7 cellular contexts compared by ENCODE assay signal in the genomic region with DNA sequence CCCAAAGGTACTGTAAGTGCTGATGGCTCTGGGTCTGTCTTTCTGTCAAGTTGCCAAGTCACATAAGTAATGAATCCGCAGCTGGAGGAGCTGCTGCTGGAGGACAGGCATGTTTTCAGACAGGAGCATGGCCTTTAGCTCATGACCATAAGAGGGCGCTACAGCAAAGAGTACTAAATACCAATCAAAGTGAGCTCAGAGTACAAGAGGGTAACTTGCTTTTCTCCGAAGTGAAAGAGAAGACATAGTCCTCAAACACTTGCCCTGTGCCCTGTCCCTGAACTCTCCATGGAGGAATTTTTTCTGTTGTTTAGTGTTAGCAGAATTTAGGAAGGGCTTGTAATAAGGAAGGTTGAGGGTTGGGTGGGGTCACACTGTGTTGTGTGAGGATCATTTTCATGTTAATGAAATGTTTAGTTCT. TPM values are rescaled to one million over a fixed set of nuclear protein-coding genes. Genes with fewer than 3 reads are reported as not detected.
DNase-seq lines count a peak whose midpoint lies in the region; ATAC-seq and TF ChIP-seq lines count a peak whose summit lies in the region.

No MANE protein-coding gene starts in this region.

- H2AFZ ChIP-seq in SU-DHL-6 (ENCODE audit: low read depth, low read length, severe bottlenecking) = no peak overlapping the region

- DNase-seq in GM06990 (ENCODE audit: extremely low read depth, insufficient read length) (no peak), dorsolateral prefrontal cortex (no peak), mesothelial cell of epicardium (ENCODE audit: low spot score in 2 of 2, unreplicated experiment in 2 of 2) (no peak), testis (peak; percentile 60)
- peak; percentile 58 for DNase-seq in Jurkat, Clone E6-1 (ENCODE audit: low read depth, low spot score)

- H3K79me2 ChIP-seq in SU-DHL-6 (ENCODE audit: insufficient read depth, low read length) = no peaks in the 10 kb centered on the region

- H3K36me3 ChIP-seq in GM06990 (ENCODE audit: control insufficient read depth, insufficient read depth, low read length) (peaks cover 45% of the 10 kb centered on the region), SU-DHL-6 (ENCODE audit: low read length) (no peaks in the 10 kb centered on the region), testis (ENCODE audit: low read depth, missing control alignments) (no peaks in the 10 kb centered on the region)

- no peaks in the 10 kb centered on the region for H3K27me3 ChIP-seq in GM06990 (replicated peaks; ENCODE audit: control insufficient read depth, insufficient read depth, low read length)
- H3K27me3 ChIP-seq in SU-DHL-6 (ENCODE audit: low read length) = no peaks in the 10 kb centered on the region
- no peaks in the 10 kb centered on the region for H3K27me3 ChIP-seq in dorsolateral prefrontal cortex
- no peaks in the 10 kb centered on the region for H3K27me3 ChIP-seq in testis

- no peak overlapping the region for H3K9ac ChIP-seq in SU-DHL-6 (ENCODE audit: low read length)

- no peaks in the 10 kb centered on the region for H3K27me3 Mint-ChIP-seq in mesothelial cell of epicardium (ENCODE audit: low read depth)

- TF ChIP-seq CTCF in GM06990 (IDR thresholded peaks at IDR 0.05; ENCODE audit: insufficient read depth, low read length, poor library complexity, severe bottlenecking) = peak; percentile 62
- peak; percentile 68 for TF ChIP-seq CTCF in SU-DHL-6 (IDR thresholded peaks at IDR 0.05; ENCODE audit: insufficient read depth, low read length, poor library complexity, severe bottlenecking)
- TF ChIP-seq CTCF in dorsolateral prefrontal cortex (IDR thresholded peaks at IDR 0.05 in 54 of 56, conservative IDR thresholded peaks at IDR 0.05 in 2 of 56; ENCODE audit: low read depth in 1 of 56, partially characterized antibody in 56 of 56) = peak in 51 of 56 donors; percentile 23 to 65 (median 46)
- TF ChIP-seq CTCF in mesothelial cell of epicardium (IDR thresholded peaks at IDR 0.05; ENCODE audit: unreplicated experiment) = peak; percentile 55
- peak in 2 of 3 experiments; percentile 44 to 50 for TF ChIP-seq CTCF in testis (IDR thresholded peaks at IDR 0.05)

- peak overlapping the region; percentile 84 for H3K27ac Mint-ChIP-seq in mesothelial cell of epicardium

- H3K9me2 ChIP-seq in SU-DHL-6 (replicated peaks; ENCODE audit: insufficient read depth, low read length) = no peaks in the 10 kb centered on the region

- WGBS in testis, 2 donors = 27 to 33% methylated on average over 3 of the region's 3 CpGs

- H3K9me3 Mint-ChIP-seq in mesothelial cell of epicardium = no peaks in the 10 kb centered on the region

- H3K4me2 ChIP-seq in SU-DHL-6 (ENCODE audit: low read depth, low read length, poor library complexity, severe bottlenecking) = no peak overlapping the region

- no peak overlapping the region for H3K4me3 Mint-ChIP-seq in mesothelial cell of epicardium

- intact Hi-C loops in dorsolateral prefrontal cortex (cut with DNase I) = loop anchor here in 1 of 2 donors (5.0 to 10.0 kb wide), 2 partner anchors 57 to 331 kb away; a partner anchor contains a TSS
- intact Hi-C loops in testis (cut with DNase I; ENCODE audit: low total_unique reads) = no loop called here

- peaks cover 42% of the 10 kb centered on the region for H3K4me1 Mint-ChIP-seq in mesothelial cell of epicardium

- no peak for ATAC-seq in GM21619 (IDR thresholded peaks at IDR 0.05; ENCODE audit: unreplicated experiment)

- peaks cover 24% of the 10 kb centered on the region for H3K4me1 ChIP-seq in testis

- H3K27ac ChIP-seq in SU-DHL-6 (ENCODE audit: low read depth, low read length) = no peak overlapping the region
- H3K27ac ChIP-seq in dorsolateral prefrontal cortex = peak overlapping the region; percentile 55 to 98 (median 93)
- H3K27ac ChIP-seq in testis = peak overlapping the region; percentile 24 to 76

- H3K36me3 Mint-ChIP-seq in mesothelial cell of epicardium = peaks cover 61% of the 10 kb centered on the region

- no peak for TF ChIP-seq POLR2A in testis (IDR thresholded peaks at IDR 0.05)

- no peaks in the 10 kb centered on the region for H4K20me1 ChIP-seq in SU-DHL-6 (ENCODE audit: low read depth, low read length)

- H3F3A ChIP-seq in SU-DHL-6 (ENCODE audit: insufficient read depth) = no peaks in the 10 kb centered on the region

- H3K4me3 ChIP-seq in GM06990 (replicated peaks; ENCODE audit: low read depth, low read length) = no peak overlapping the region
- H3K4me3 ChIP-seq in Jurkat, Clone E6-1 (ENCODE audit: low read length) = no peak overlapping the region
- H3K4me3 ChIP-seq in SU-DHL-6 (ENCODE audit: insufficient read depth, low read length, poor library complexity, severe bottlenecking) = no peak overlapping the region
- peak overlapping the region in 1 of 59 donors; percentile 17 for H3K4me3 ChIP-seq in dorsolateral prefrontal cortex
- no peak overlapping the region for H3K4me3 ChIP-seq in testis

- H3K9me3 ChIP-seq in SU-DHL-6 (ENCODE audit: insufficient read depth, low read length) = no peaks in the 10 kb centered on the region
- no peaks in the 10 kb centered on the region for H3K9me3 ChIP-seq in testis

RNA-seq across cellular contexts. Expression of a gene that starts 58.0 kb away (rescaled TPM):
- polyA plus RNA-seq in Jurkat, Clone E6-1 (2012; ENCODE audit: insufficient read depth, insufficient read length) = 17.4 TPM
- total RNA-seq in dorsolateral prefrontal cortex = 10 to 100 TPM; 19.0 to 50.3 (median 33.2) TPM
- 0.93 to 2.3 TPM (median 2.1 TPM) in 3 replicates for total RNA-seq in mesothelial cell of epicardium
- 10 to 100 TPM; 12.1 to 17.3 TPM for total RNA-seq in testis
- polyA plus RNA-seq in testis (ENCODE audit: insufficient read depth, low read depth, low replicate concordance) = 7.6 TPM

Comparison
In these comparisons a context has a peak if more than half of its experiments do, and no peak if none do; other contexts are left out.
1. DNase-seq: peak in Jurkat, Clone E6-1 (single experiment) and testis (single experiment); none in GM06990 (single experiment), dorsolateral prefrontal cortex (0 of 10) and mesothelial cell of epicardium (0 of 2).
2. Peak in every context shown above with its lines, with median percentiles within 50 percentile points of each other: CTCF ChIP-seq.